29 cellular contexts compared by ENCODE assay signal in genomic region chr16:84789431-84789830, GRCh38. TPM values are rescaled to one million over a fixed set of nuclear protein-coding genes. Genes with fewer than 3 reads are reported as not detected.
DNase-seq lines count a peak whose midpoint lies in the region; ATAC-seq, FAIRE-seq and TF ChIP-seq lines count a peak whose summit lies in the region.
"Had no signal": no experiment of that assay in that cellular context is flagged by ENCODE, and none has a peak within 500 bp of the region (broad histone marks: within the 10 kb centered on the region; RNA-seq: fewer than 3 reads in every experiment).

No MANE protein-coding gene starts in this region.

- H3K36me3 ChIP-seq in bronchial epithelial cell (ENCODE audit: control insufficient read depth, insufficient read depth, low read length) (no peaks in the 10 kb centered on the region), neutrophil (peaks cover 10% of the 10 kb centered on the region), PC-3 (ENCODE audit: low read depth, low read length) (no peaks in the 10 kb centered on the region)
- H3K36me3 ChIP-seq: BLaER1, SJCRH30 had no signal

- no peak overlapping the region for H3K4me2 ChIP-seq in PC-3 (ENCODE audit: low read length)
- H3K4me2 ChIP-seq: PC-9 had no signal

- no peak overlapping the region for H3K27ac Mint-ChIP-seq in natural killer cell treated with Interleukin-12 subunit alpha and Interleukin-12 subunit beta and Interleukin-15 and Interleukin-18, amount 100 ng/mL, for 72 hours
- no peak overlapping the region for H3K27ac Mint-ChIP-seq in natural killer cell
- H3K27ac Mint-ChIP-seq: CD4-positive, alpha-beta T cell had no signal

- no peak overlapping the region for H3K4me3 Mint-ChIP-seq in natural killer cell treated with Interleukin-12 subunit alpha and Interleukin-12 subunit beta and Interleukin-15 and Interleukin-18, amount 100 ng/mL, for 72 hours
- H3K4me3 Mint-ChIP-seq in natural killer cell = no peak overlapping the region
- H3K4me3 Mint-ChIP-seq: CD4-positive, alpha-beta T cell had no signal

- no peaks in the 10 kb centered on the region for H3K27me3 Mint-ChIP-seq in natural killer cell treated with Interleukin-12 subunit alpha and Interleukin-12 subunit beta and Interleukin-15 and Interleukin-18, amount 100 ng/mL, for 72 hours
- H3K27me3 Mint-ChIP-seq in natural killer cell (ENCODE audit: low read depth in 2 of 2) = no peaks in the 10 kb centered on the region
- H3K27me3 Mint-ChIP-seq: CD4-positive, alpha-beta T cell had no signal

- no peaks in the 10 kb centered on the region for H3K9me3 Mint-ChIP-seq in natural killer cell treated with Interleukin-12 subunit alpha and Interleukin-12 subunit beta and Interleukin-15 and Interleukin-18, amount 100 ng/mL, for 72 hours
- H3K9me3 Mint-ChIP-seq in natural killer cell = no peaks in the 10 kb centered on the region
- H3K9me3 Mint-ChIP-seq: CD4-positive, alpha-beta T cell had no signal

- intact Hi-C loops in natural killer cell (cut with micrococcal nuclease) = no loop called here
- intact Hi-C loops in PC-3 (cut with micrococcal nuclease) = no loop called here

- no peaks in the 10 kb centered on the region for H3K9me2 ChIP-seq in PC-3 (replicated peaks; ENCODE audit: low read length)

- H3K4me1 ChIP-seq in neutrophil (ENCODE audit: control insufficient read depth in 1 of 2, insufficient read depth in 1 of 2, low read depth in 1 of 2, low read length in 1 of 2) (peaks cover 5 to 10% of the 10 kb centered on the region in 2 experiments), PC-3 (ENCODE audit: insufficient read depth, low read length) (no peaks in the 10 kb centered on the region)

- CTCF ChIA-PET in PC-3 (lab: Charles Lee) = no interaction called here

- H2AFZ ChIP-seq in PC-3 (ENCODE audit: low read length) = no peak overlapping the region
- H2AFZ ChIP-seq: PC-9 had no signal

- no peaks in the 10 kb centered on the region for H4K20me1 ChIP-seq in PC-3 (ENCODE audit: low read length)
- H4K20me1 ChIP-seq: BLaER1 had no signal

- FAIRE-seq in bronchial epithelial cell (lab: Jason Lieb, UNC) = peak; percentile 23
- FAIRE-seq: D721Med, GM18507, H1, HepG2, K562 had no signal

- no peak for TF ChIP-seq CTCF in natural killer cell (IDR thresholded peaks at IDR 0.05)
- no peak for TF ChIP-seq CTCF in bronchial epithelial cell (IDR thresholded peaks at IDR 0.05; ENCODE audit: insufficient read depth, low read length, severe bottlenecking)
- TF ChIP-seq CTCF in neutrophil (IDR thresholded peaks at IDR 0.05) = no peak
- no peak for TF ChIP-seq CTCF in PC-3 (conservative IDR thresholded peaks at IDR 0.05; ENCODE audit: low read depth, low read length)

- H3K4me1 Mint-ChIP-seq in natural killer cell treated with Interleukin-12 subunit alpha and Interleukin-12 subunit beta and Interleukin-15 and Interleukin-18, amount 100 ng/mL, for 72 hours (ENCODE audit: low read depth in 2 of 2) = no peaks in the 10 kb centered on the region
- no peaks in the 10 kb centered on the region for H3K4me1 Mint-ChIP-seq in natural killer cell

- peak; percentile 28 for DNase-seq in natural killer cell treated with Interleukin-12 subunit alpha and Interleukin-12 subunit beta and Interleukin-15 and Interleukin-18, amount 100 ng/mL, for 72 hours (ENCODE audit: low spot score)
- no peak for DNase-seq in natural killer cell
- no peak for DNase-seq in bronchial epithelial cell (ENCODE audit: low read depth)
- DNase-seq in PC-3 = no peak
- DNase-seq in medulla oblongata (ENCODE audit: extremely low spot score) = no peak
- no peak for DNase-seq in T1000 (lab: John Stamatoyannopoulos, UW)
- DNase-seq: 8988T; ACHN; CD4-positive, alpha-beta T cell; HCEC 1CT; Kasumi-1; MV-4-11; NCI-H1105; NCI-H2029; NCI-H446; NCI-H524 treated with DMSO at 0.1 percent for 48 hours; NCI-H82; NK-92 treated with Interleukin-12 subunit alpha and Interleukin-12 subunit beta, amount 100 ng/mL, for 24 hours; PC-9; SJCRH30 had no signal

- POLR2A ChIA-PET in PC-3 (lab: Charles Lee; ENCODE audit: unreplicated experiment) = no interaction called here

- H3K79me2 ChIP-seq in PC-3 (ENCODE audit: low read length) = no peaks in the 10 kb centered on the region

- no TSS peak for BruUV-seq in PC-3 (replicated peaks; lab: Mats Ljungman, UMichigan)

- peak; percentile 21 to 26 for ATAC-seq in natural killer cell treated with Interleukin-12 subunit alpha and Interleukin-12 subunit beta and Interleukin-15 and Interleukin-18, amount 100 ng/mL, for 72 hours
- ATAC-seq in natural killer cell (no peak), PC-3 (no peak), GM18907 (IDR thresholded peaks at IDR 0.05; ENCODE audit: unreplicated experiment) (no peak)
- ATAC-seq: HepG2, K562, Right ventricle myocardium inferior had no signal

- H3K4me3 ChIP-seq in bronchial epithelial cell (ENCODE audit: low read depth, low read length) (no peak overlapping the region), neutrophil (ENCODE audit: low read depth in 1 of 2, low read length in 1 of 2) (no peak overlapping the region), PC-3 (ENCODE audit: low read length) (no peak overlapping the region)
- H3K4me3 ChIP-seq: BLaER1, K562, PC-9, SJCRH30 had no signal

- H3K27me3 ChIP-seq in bronchial epithelial cell (ENCODE audit: control insufficient read depth, insufficient read depth, low read length) (no peaks in the 10 kb centered on the region), neutrophil (no peaks in the 10 kb centered on the region), PC-3 (ENCODE audit: low read length) (no peaks in the 10 kb centered on the region)
- H3K27me3 ChIP-seq: BLaER1, SJCRH30 had no signal

- H3K27ac ChIP-seq in neutrophil (peak overlapping the region; percentile 50), PC-3 (ENCODE audit: low read length) (no peak overlapping the region)
- H3K27ac ChIP-seq: BLaER1, PC-9, SJCRH30 had no signal

- no peaks in the 10 kb centered on the region for H3K36me3 Mint-ChIP-seq in natural killer cell treated with Interleukin-12 subunit alpha and Interleukin-12 subunit beta and Interleukin-15 and Interleukin-18, amount 100 ng/mL, for 72 hours
- no peaks in the 10 kb centered on the region for H3K36me3 Mint-ChIP-seq in natural killer cell

- no peak overlapping the region for H3K9ac ChIP-seq in PC-3 (ENCODE audit: low read length)
- H3K9ac ChIP-seq: BLaER1 had no signal

- no peaks in the 10 kb centered on the region for H3F3A ChIP-seq in PC-3 (ENCODE audit: low read length, unreplicated experiment)

- H3K9me3 ChIP-seq in neutrophil (no peaks in the 10 kb centered on the region), PC-3 (ENCODE audit: low read length) (no peaks in the 10 kb centered on the region)
- H3K9me3 ChIP-seq: BLaER1, SJCRH30 had no signal

RNA-seq across cellular contexts. Expression of gene CRISPLD2, which starts 30.4 kb away (rescaled TPM):
- 1 to 10 TPM in 1 of 2 donors, under 1 TPM in 1; 0.43 to 1.7 TPM for total RNA-seq in natural killer cell treated with Interleukin-12 subunit alpha and Interleukin-12 subunit beta and Interleukin-15 and Interleukin-18, amount 100 ng/mL, for 72 hours
- total RNA-seq in natural killer cell = 1 to 10 TPM in 1 of 3 donors, under 1 TPM in 1, not detected in 1; 0.86 to 6.3 TPM
- 0.26 and 0.53 TPM in 2 replicates for total RNA-seq in bronchial epithelial cell
- total RNA-seq in PC-3 (2014; rRNA removed) = 2.8 and 3.2 TPM in 2 replicates

Comparison
In these comparisons a context has a peak if more than half of its experiments do, and no peak if none do; other contexts are left out.
1. ATAC-seq: peak in natural killer cell treated with Interleukin-12 subunit alpha and Interleukin-12 subunit beta and Interleukin-15 and Interleukin-18, amount 100 ng/mL, for 72 hours (2 of 2); none in natural killer cell (0 of 3), PC-3 (single experiment) and GM18907 (single experiment).